In genomic region chr10:11515596-11516418, GRCh38 we compare ENCODE assay signal across 8 cellular contexts.
DNase-seq lines count a peak whose midpoint lies in the region; ATAC-seq, FAIRE-seq and TF ChIP-seq lines count a peak whose summit lies in the region.

No MANE protein-coding gene starts in this region.

- peak; percentile 92 for FAIRE-seq in endothelial cell of umbilical vein (lab: Jason Lieb, UNC)

- H3K27ac Mint-ChIP-seq in activated CD4-positive, alpha-beta T cell treated with anti-CD3 and anti-CD28 coated beads for 36 hours = no peak overlapping the region
- H3K27ac Mint-ChIP-seq in naive B cell = peak overlapping the region in 4 of 6 donors; percentile 19 to 81 (median 52)

- H3K9me1 ChIP-seq in endothelial cell of umbilical vein (replicated peaks; ENCODE audit: control insufficient read depth, extremely low read depth, insufficient read depth, low read length) = no peaks in the 10 kb centered on the region

- POLR2A ChIA-PET in GM10248 (lab: Yijun Ruan, JAX) = interaction anchor here (0.7 kb wide), 1 partner anchor 153 kb away, joined by 3 read pairs; no protein-coding TSS in a partner anchor
- POLR2A ChIA-PET in activated CD4-positive, alpha-beta T cell treated with anti-CD3 and anti-CD28 coated beads for 36 hours (lab: Charles Lee) = interaction anchor here (0.5 kb wide), 1 partner anchor 130 kb away, joined by 3 read pairs; no protein-coding TSS in a partner anchor
- POLR2A ChIA-PET in endothelial cell of umbilical vein (lab: Charles Lee) = interaction anchor here (0.6 kb wide), 1 partner anchor 242 kb away, joined by 3 read pairs; no protein-coding TSS in a partner anchor

- peaks cover 10% of the 10 kb centered on the region for H3K4me1 ChIP-seq in endothelial cell of umbilical vein (ENCODE audit: control insufficient read depth, extremely low read depth, insufficient read depth, low read length)

- H3K36me3 Mint-ChIP-seq in activated CD4-positive, alpha-beta T cell treated with anti-CD3 and anti-CD28 coated beads for 36 hours (ENCODE audit: low read depth) = peaks cover 5% of the 10 kb centered on the region
- peaks cover 0 to 11% of the 10 kb centered on the region in 2 donors for H3K36me3 Mint-ChIP-seq in naive B cell

- no peak overlapping the region for H3K27ac ChIP-seq in endothelial cell of umbilical vein (ENCODE audit: insufficient read depth, low read depth, low read length)

- no peak for TF ChIP-seq POLR2A in endothelial cell of umbilical vein (IDR thresholded peaks at IDR 0.05; ENCODE audit: low read depth, low read length)

- dilution Hi-C loops in endothelial cell of umbilical vein (cut with MboI; ENCODE audit: extremely low pct_ligation_motif_present, low sequenced_read_pairs) = loop anchor here (25.0 kb wide), 1 partner anchor 246 kb away; no protein-coding TSS in a partner anchor

- no peaks in the 10 kb centered on the region for H3K9me3 Mint-ChIP-seq in activated CD4-positive, alpha-beta T cell treated with anti-CD3 and anti-CD28 coated beads for 36 hours (ENCODE audit: low read depth)
- no peaks in the 10 kb centered on the region for H3K9me3 Mint-ChIP-seq in naive B cell

- CTCF ChIA-PET in GM10248 (lab: Yijun Ruan, JAX) (interaction anchor here (0.6 to 3.0 kb wide), 39 partner anchors 8 to 271 kb away, joined by 3 to 97 read pairs (median 4); partner anchors contain the start of gene ECHDC3), endothelial cell of umbilical vein (lab: Charles Lee) (interaction anchor here (0.8 to 3.5 kb wide), 20 partner anchors 9 to 267 kb away, joined by 3 to 133 read pairs (median 4); no protein-coding TSS in a partner anchor)
- CTCF ChIA-PET in activated CD4-positive, alpha-beta T cell treated with anti-CD3 and anti-CD28 coated beads for 36 hours (lab: Charles Lee) = interaction anchor here (0.6 to 5.8 kb wide), 25 partner anchors 10 to 1373 kb away, joined by 3 to 125 read pairs (median 4); no protein-coding TSS in a partner anchor

- H3K36me3 ChIP-seq in endothelial cell of umbilical vein (ENCODE audit: control insufficient read depth in 2 of 2, extremely low read depth in 1 of 2, insufficient read depth in 2 of 2, low read length in 2 of 2) = peaks cover 0 to 5% of the 10 kb centered on the region in 2 experiments

- peaks cover 21% of the 10 kb centered on the region for H3K4me1 Mint-ChIP-seq in activated CD4-positive, alpha-beta T cell treated with anti-CD3 and anti-CD28 coated beads for 36 hours
- H3K4me1 Mint-ChIP-seq in naive B cell = peaks cover 41 to 62% (median 44%) of the 10 kb centered on the region in 3 donors

- H2AFZ ChIP-seq in endothelial cell of umbilical vein (ENCODE audit: low read depth, low read length) = no peak overlapping the region

- no peak overlapping the region for H3K4me2 ChIP-seq in endothelial cell of umbilical vein (ENCODE audit: insufficient read depth, low read length)

- in situ Hi-C loops in ACHN (cut with HindIII; ENCODE audit: low pct_ligation_motif_present, low pct_unique_long_range_greater_than_20kb, low sequenced_read_pairs) = loop anchor here (25.0 kb wide), 1 partner anchor 246 kb away; no protein-coding TSS in a partner anchor

- H3K27me3 Mint-ChIP-seq in activated CD4-positive, alpha-beta T cell treated with anti-CD3 and anti-CD28 coated beads for 36 hours = peaks cover 7% of the 10 kb centered on the region
- H3K27me3 Mint-ChIP-seq in naive B cell = no peaks in the 10 kb centered on the region

- ATAC-seq in HG02571 (IDR thresholded peaks at IDR 0.05; ENCODE audit: unreplicated experiment) (peak; percentile 47), naive B cell (ENCODE audit: low read depth in 2 of 2) (peak; percentile 75 to 82)
- peak; percentile 76 for ATAC-seq in activated CD4-positive, alpha-beta T cell treated with anti-CD3 and anti-CD28 coated beads for 36 hours

- BruUV-seq in endothelial cell of umbilical vein (replicated peaks; lab: Mats Ljungman, UMichigan) = no TSS peak

- no peaks in the 10 kb centered on the region for H3K79me2 ChIP-seq in endothelial cell of umbilical vein (ENCODE audit: control insufficient read depth, insufficient read depth, low read length)

- intact Hi-C loops in activated CD4-positive, alpha-beta T cell treated with anti-CD3 and anti-CD28 coated beads for 36 hours (cut with DNase I, micrococcal nuclease) = loop anchor here (1.0 to 10.0 kb wide), 12 partner anchors 36 to 471 kb away; partner anchors contain the start of genes USP6NL (in 2 of the 2) and PROSER2 (in 1 of the 2)
- intact Hi-C loops in endothelial cell of umbilical vein (cut with micrococcal nuclease) = loop anchor here (1.0 to 5.0 kb wide), 5 partner anchors 87 to 242 kb away; partner anchors contain the start of genes ECHDC3 and USP6NL

- DNase-seq in ACHN = peak; percentile 65
- DNase-seq in GM10248 (ENCODE audit: extremely low spot score) = peak; percentile 45
- DNase-seq in NCI-H1092 treated with DMSO at 0.1 percent for 48 hours (lab: John Stamatoyannopoulos, UW) = peak; percentile 17
- peak; percentile 65 for DNase-seq in activated CD4-positive, alpha-beta T cell treated with anti-CD3 and anti-CD28 coated beads for 36 hours
- DNase-seq in endothelial cell of umbilical vein (ENCODE audit: low read depth, low spot score) = peak; percentile 70
- peak; percentile 60 for DNase-seq in naive B cell
- no peak for DNase-seq in NK-92 (lab: John Stamatoyannopoulos, UW; ENCODE audit: unreplicated experiment)

- no peak overlapping the region for H3K9ac ChIP-seq in endothelial cell of umbilical vein (replicated peaks; ENCODE audit: extremely low read depth, insufficient read depth, low read length)

- TF ChIP-seq CTCF in GM10248 (IDR thresholded peaks at IDR 0.05; ENCODE audit: control extremely low read depth, extremely low read depth, low read depth, missing control alignments) = peak; percentile 80
- peak; percentile 63 to 73 for TF ChIP-seq CTCF in endothelial cell of umbilical vein (IDR thresholded peaks at IDR 0.05; ENCODE audit: extremely low read depth in 1 of 2, insufficient read depth in 1 of 2, low read depth in 1 of 2, low read length in 2 of 2)

- no peak overlapping the region for H3K4me3 ChIP-seq in endothelial cell of umbilical vein (replicated peaks in 1 of 3; ENCODE audit: insufficient read depth in 1 of 3, low read depth in 1 of 3, low read length in 3 of 3)

- H4K20me1 ChIP-seq in endothelial cell of umbilical vein (replicated peaks; ENCODE audit: control insufficient read depth, extremely low read depth, insufficient read depth, low read length) = no peaks in the 10 kb centered on the region

- H3K27me3 ChIP-seq in endothelial cell of umbilical vein (ENCODE audit: control insufficient read depth in 2 of 2, insufficient read depth in 2 of 2, low read length in 2 of 2) = no peaks in the 10 kb centered on the region

- no peak overlapping the region for H3K4me3 Mint-ChIP-seq in activated CD4-positive, alpha-beta T cell treated with anti-CD3 and anti-CD28 coated beads for 36 hours
- H3K4me3 Mint-ChIP-seq in naive B cell = peak overlapping the region in 3 of 8 donors; percentile 2 to 36 (median 28)

- H3K9me3 ChIP-seq in endothelial cell of umbilical vein (replicated peaks; ENCODE audit: control insufficient read depth, insufficient read depth, low read length) = no peaks in the 10 kb centered on the region

TF ChIP-seq in endothelial cell of umbilical vein, 7 proteins besides CTCF, POLR2A, EP300 and RAD21:
- TF ChIP-seq JUN (IDR thresholded peaks at IDR 0.05; ENCODE audit: borderline replicate concordance, insufficient read depth, insufficient read length, low read depth) (no peak), POLR2AphosphoS5 (IDR thresholded peaks at IDR 0.05; ENCODE audit: insufficient read depth, low read depth, low read length) (no peak), GATA2 (IDR thresholded peaks at IDR 0.05; ENCODE audit: insufficient read depth, insufficient read length, low read depth, low read length) (no peak), FOS (IDR thresholded peaks at IDR 0.05; ENCODE audit: borderline replicate concordance, insufficient read depth, low read length) (no peak), MAX (IDR thresholded peaks at IDR 0.05; ENCODE audit: insufficient read depth, insufficient read length) (no peak), EZH2 (IDR thresholded peaks at IDR 0.05; ENCODE audit: borderline replicate concordance, low read depth, low read length, severe bottlenecking) (no peak), MYC (IDR thresholded peaks at IDR 0.05; ENCODE audit: low read depth, low read length) (no peak)
